In the genomic region with DNA sequence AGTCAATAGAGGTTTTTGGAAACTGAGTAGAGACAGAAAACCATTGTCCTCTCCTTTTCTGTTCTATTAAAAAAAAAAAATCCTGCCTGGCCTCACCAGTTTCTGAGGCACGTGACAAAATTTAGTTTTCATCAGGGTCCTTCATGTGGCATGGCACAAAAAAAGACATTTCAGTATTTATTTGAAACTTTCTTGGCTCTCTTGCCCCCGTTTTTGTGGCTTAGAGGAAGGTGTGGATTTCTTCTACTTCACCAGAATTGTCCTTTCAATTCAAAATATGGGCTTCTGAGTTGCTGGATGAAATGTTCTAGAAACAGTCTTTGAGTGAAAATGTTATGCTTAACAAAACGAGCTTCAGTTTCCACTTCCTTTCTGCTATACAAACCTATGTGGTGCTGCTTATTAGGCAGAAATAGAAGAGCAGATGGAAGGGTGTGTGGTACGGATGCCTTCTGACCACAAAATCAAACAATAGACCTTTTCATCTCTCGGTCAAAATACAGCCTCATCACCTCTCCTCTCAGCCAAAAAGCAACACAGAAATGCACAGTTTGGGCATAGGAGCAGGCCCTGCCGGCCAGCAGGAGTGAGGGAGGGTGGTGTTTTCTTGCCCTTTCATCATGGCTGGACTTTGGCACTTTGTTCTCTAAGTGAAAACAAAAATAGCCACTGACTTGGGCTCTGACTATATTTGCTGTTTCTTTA, we compare ENCODE assay signal across 8 cellular contexts.
A peak's percentile ranks its signal among the peaks of the same experiment; 100 is the strongest.
DNase-seq lines count a peak whose midpoint lies in the region; ATAC-seq and TF ChIP-seq lines count a peak whose summit lies in the region.

No MANE protein-coding gene starts in this region.

- H3K4me3 ChIP-seq in AG10803 (ENCODE audit: low read length) (no peak overlapping the region), foreskin fibroblast (ENCODE audit: low read depth in 1 of 2, low read length in 2 of 2) (no peak overlapping the region)

- intact Hi-C loops in Right ventricle myocardium superior (cut with DNase I), result no loop called here

- DNase-seq in AG10803 (ENCODE audit: low read depth) (peak; percentile 22), LoVo (ENCODE audit: low spot score) (peak; percentile 49), Right ventricle myocardium superior (no peak), middle frontal gyrus (ENCODE audit: extremely low spot score, low spot score) (no peak), putamen (ENCODE audit: low spot score) (no peak), foreskin fibroblast (no peak)

- ATAC-seq in GM19023 (IDR thresholded peaks at IDR 0.05; ENCODE audit: unreplicated experiment), result peak; percentile 50
- peak; percentile 22 for ATAC-seq in Right ventricle myocardium superior (ENCODE audit: poor library complexity)
- no peak for ATAC-seq in GM21526 (IDR thresholded peaks at IDR 0.05; ENCODE audit: low FRiP score, unreplicated experiment)

- TF ChIP-seq CTCF in AG10803 (conservative IDR thresholded peaks at IDR 0.05; ENCODE audit: low read length), result no peak
- no peak for TF ChIP-seq CTCF in foreskin fibroblast (IDR thresholded peaks at IDR 0.05; ENCODE audit: low read depth, low read length)

Comparison
In these comparisons a context has a peak if more than half of its experiments do, and no peak if none do; other contexts are left out.
1. DNase-seq: peak in AG10803 (single experiment) and LoVo (single experiment); none in Right ventricle myocardium superior (single experiment), middle frontal gyrus (single experiment), putamen (single experiment) and foreskin fibroblast (0 of 2).